10 cellular contexts compared by ENCODE assay signal in genomic region chr6:30163090-30163917, GRCh38. TPM values are rescaled to one million over a fixed set of nuclear protein-coding genes. Genes with fewer than 3 reads are reported as not detected.
DNase-seq lines count a peak whose midpoint lies in the region; ATAC-seq and TF ChIP-seq lines count a peak whose summit lies in the region.
"Had no signal": no experiment of that assay in that cellular context is flagged by ENCODE, and none has a peak within 500 bp of the region (broad histone marks: within the 10 kb centered on the region; RNA-seq: fewer than 3 reads in every experiment).

TRIM15 (plus strand) TSS chr6:30163546; CDS start chr6:30163685, 139 bp downstream.

- H3K27me3 ChIP-seq in transverse colon: no peaks in the 10 kb centered on the region
- H3K27me3 ChIP-seq in mesenchymal stem cell (ENCODE audit: control insufficient read depth in 1 of 2, insufficient read depth in 1 of 2, low read length in 2 of 2): peaks cover 32 to 39% of the 10 kb centered on the region in 2 experiments

- no peak within 1 kb of the TSS for H2BK12ac ChIP-seq in mesenchymal stem cell (ENCODE audit: low read length in 2 of 2)

- peak within 1 kb of the TSS; percentile 7 to 58 (median 38) for H3K4me3 ChIP-seq in transverse colon
- no peak within 1 kb of the TSS for H3K4me3 ChIP-seq in mesenchymal stem cell (ENCODE audit: insufficient read depth in 1 of 2, low read depth in 1 of 2, low read length in 2 of 2)

- H3K79me1 ChIP-seq in mesenchymal stem cell (replicated peaks; ENCODE audit: low read length, poor library complexity, severe bottlenecking): no peaks in the 10 kb centered on the region

- 36 to 60% methylated on average over 2 to 24 of the region's 31 CpGs for WGBS in transverse colon (ENCODE audit: low coverage in 1 of 2), 2 donors
- WGBS in mesenchymal stem cell: 85% methylated on average over 31 of the region's 31 CpGs

- peak; percentile 91 for ATAC-seq in left lobe of liver

- H4K91ac ChIP-seq in mesenchymal stem cell (ENCODE audit: low read length): no peak within 1 kb of the TSS

- TF ChIP-seq CTCF in transverse colon (IDR thresholded peaks at IDR 0.05) (peak in 1 of 5 experiments; percentile 17), type B pancreatic cell (conservative IDR thresholded peaks at IDR 0.05) (no peak), GM20000 (IDR thresholded peaks at IDR 0.05; ENCODE audit: extremely low read depth, missing control alignments) (no peak)

- no peak within 1 kb of the TSS for H3K27ac Mint-ChIP-seq in type B pancreatic cell
- H3K27ac Mint-ChIP-seq: nephron progenitor cell had no signal

- no peak within 1 kb of the TSS for H3K4me2 ChIP-seq in mesenchymal stem cell (ENCODE audit: low read length, poor library complexity, severe bottlenecking)

- TF ChIP-seq POLR2A in transverse colon (IDR thresholded peaks at IDR 0.05): peak; percentile 61

- H3K27ac ChIP-seq in transverse colon (peak within 1 kb of the TSS; percentile 87 to 93 (median 89)), mesenchymal stem cell (ENCODE audit: low read length, poor library complexity, severe bottlenecking) (no peak within 1 kb of the TSS)

- H3K9me3 ChIP-seq in transverse colon (no peaks in the 10 kb centered on the region), mesenchymal stem cell (ENCODE audit: control insufficient read depth, low read length) (no peaks in the 10 kb centered on the region)

- H3K9me3 Mint-ChIP-seq in type B pancreatic cell: no peaks in the 10 kb centered on the region
- H3K9me3 Mint-ChIP-seq: nephron progenitor cell had no signal

- no peak within 1 kb of the TSS for H3K4me3 Mint-ChIP-seq in type B pancreatic cell
- H3K4me3 Mint-ChIP-seq: nephron progenitor cell had no signal

- no peak within 1 kb of the TSS for H3K14ac ChIP-seq in mesenchymal stem cell (ENCODE audit: low read length in 2 of 2)

- H3K4me1 ChIP-seq in transverse colon: peaks cover 0 to 8% (median 4%) of the 10 kb centered on the region in 4 donors
- H3K4me1 ChIP-seq in mesenchymal stem cell (ENCODE audit: control insufficient read depth, insufficient read depth, low read depth, low read length): no peaks in the 10 kb centered on the region

- H3K27me3 Mint-ChIP-seq in type B pancreatic cell: peaks cover 70% of the 10 kb centered on the region

- no peak for TF ChIP-seq EP300 in transverse colon (IDR thresholded peaks at IDR 0.05; ENCODE audit: low read depth)

- H3K4ac ChIP-seq in mesenchymal stem cell (ENCODE audit: low read depth in 1 of 2, low read length in 2 of 2): no peak within 1 kb of the TSS

- no peak within 1 kb of the TSS for H3K23ac ChIP-seq in mesenchymal stem cell (ENCODE audit: low read length in 2 of 2)

- H3K36me3 Mint-ChIP-seq in type B pancreatic cell: no peaks in the 10 kb centered on the region

- no peak within 1 kb of the TSS for H2BK120ac ChIP-seq in mesenchymal stem cell (ENCODE audit: low read depth, low read length)

- in situ Hi-C loops in transverse colon (cut with MboI; ENCODE audit: low pct_ligation_motif_present in 1 of 4, low pct_unique_long_range_greater_than_20kb in 1 of 4, low sequenced_read_pairs in 3 of 4): no loop called here

- peak; percentile 84 for DNase-seq in activated effector memory CD4-positive, alpha-beta T cell treated with anti-CD3 and anti-CD28 coated beads, Interleukin-2, amount 50 U/mL, for 16 hours
- DNase-seq in activated effector memory CD4-positive, alpha-beta T cell treated with Interleukin-2 at 50 U/mL for 16 hours: no peak
- DNase-seq in activated T-cell treated with anti-CD3 and anti-CD28 coated beads for 4 hours (peak; percentile 23), left lobe of liver (ENCODE audit: low spot score) (peak; percentile 87), transverse colon (peak; percentile 89), type B pancreatic cell (ENCODE audit: extremely low spot score, unreplicated experiment) (no peak), mesenchymal stem cell (no peak), GM20000 (ENCODE audit: low spot score) (no peak)
- DNase-seq: nephron progenitor cell had no signal

- H2AK5ac ChIP-seq in mesenchymal stem cell (ENCODE audit: low read length, severe bottlenecking): no peak within 1 kb of the TSS

- H3K36me3 ChIP-seq in transverse colon (peaks cover 0 to under 1% (median 0%) of the 10 kb centered on the region in 4 donors), mesenchymal stem cell (ENCODE audit: control insufficient read depth in 1 of 2, insufficient read depth in 2 of 2, low read depth in 1 of 2, low read length in 2 of 2) (no peaks in the 10 kb centered on the region)

- no peak within 1 kb of the TSS for H3K18ac ChIP-seq in mesenchymal stem cell (ENCODE audit: low read depth in 1 of 2, low read length in 2 of 2)

- H4K8ac ChIP-seq in mesenchymal stem cell (ENCODE audit: low read length): no peak within 1 kb of the TSS

- intact Hi-C loops in transverse colon (cut with DNase I; ENCODE audit: low total_unique reads): no loop called here

- H2AFZ ChIP-seq in mesenchymal stem cell (ENCODE audit: low read depth, low read length): no peak within 1 kb of the TSS

- no peak within 1 kb of the TSS for H2BK15ac ChIP-seq in mesenchymal stem cell (ENCODE audit: low read depth, poor library complexity, severe bottlenecking)

- no peak within 1 kb of the TSS for H3K9ac ChIP-seq in mesenchymal stem cell (ENCODE audit: low read length)

- H2BK5ac ChIP-seq in mesenchymal stem cell (ENCODE audit: low read depth, low read length, poor library complexity, severe bottlenecking): no peak within 1 kb of the TSS

- H3K4me1 Mint-ChIP-seq in type B pancreatic cell (ENCODE audit: unreplicated experiment): no peaks in the 10 kb centered on the region
- H3K4me1 Mint-ChIP-seq: nephron progenitor cell had no signal

RNA-seq across cellular contexts. Expression of gene TRIM15, which starts in this region (rescaled TPM):
- total RNA-seq in left lobe of liver (3.0 TPM), transverse colon (10 to 100 TPM in 3 of 4 donors, 1 to 10 TPM in 1; 5.8 to 90.7 (median 51.8) TPM), type B pancreatic cell (ENCODE audit: low replicate concordance) (0.92 and 1.4 TPM in 2 replicates)
- not detected for polyA plus RNA-seq in mesenchymal stem cell (2013, experiment 1 of 2)
- polyA plus RNA-seq in mesenchymal stem cell (2013, experiment 2 of 2): not detected
- total RNA-seq: SK-MEL-5 had no signal

Comparison
In these comparisons a context has a peak if more than half of its experiments do, and no peak if none do; other contexts are left out.
1. DNase-seq: peak in activated effector memory CD4-positive, alpha-beta T cell treated with anti-CD3 and anti-CD28 coated beads, Interleukin-2, amount 50 U/mL, for 16 hours (single experiment), activated T-cell treated with anti-CD3 and anti-CD28 coated beads for 4 hours (single experiment), left lobe of liver (single experiment) and transverse colon (single experiment); none in activated effector memory CD4-positive, alpha-beta T cell treated with Interleukin-2 at 50 U/mL for 16 hours (single experiment), type B pancreatic cell (single experiment), mesenchymal stem cell (single experiment) and GM20000 (single experiment).
2. H3K4me3 ChIP-seq: peak in transverse colon (4 of 4); none in mesenchymal stem cell (0 of 2).